In genomic region chr16:30997000-30997886, GRCh38 we compare ENCODE assay signal across 8 cellular contexts. TPM values are rescaled to one million over a fixed set of nuclear protein-coding genes. Genes with fewer than 3 reads are reported as not detected.
DNase-seq lines count a peak whose midpoint lies in the region; ATAC-seq and TF ChIP-seq lines count a peak whose summit lies in the region.

No MANE protein-coding gene starts in this region.

- no peaks in the 10 kb centered on the region for H3K27me3 ChIP-seq in prostate gland (replicated peaks; ENCODE audit: insufficient read depth)

- H3K27ac Mint-ChIP-seq in activated naive CD4-positive, alpha-beta T cell treated with anti-CD3 and anti-CD28 coated beads, Interleukin-2, amount 10 ng/mL, durations not matched to agents 7 days and 5 days = peak overlapping the region; percentile 20

- peak overlapping the region; percentile 36 to 38 for H3K27ac ChIP-seq in prostate gland

- H3K4me1 ChIP-seq in prostate gland (replicated peaks) = no peaks in the 10 kb centered on the region

- no peaks in the 10 kb centered on the region for H3K9me3 Mint-ChIP-seq in activated naive CD4-positive, alpha-beta T cell treated with anti-CD3 and anti-CD28 coated beads, Interleukin-2, amount 10 ng/mL, durations not matched to agents 7 days and 5 days

- DNase-seq in AG20443 (ENCODE audit: low spot score) = peak; percentile 98
- peak; percentile 56 for DNase-seq in SK-MEL-5 (ENCODE audit: low read depth, low spot score)
- peak; percentile 88 for DNase-seq in activated naive CD4-positive, alpha-beta T cell treated with anti-CD3 and anti-CD28 coated beads, Interleukin-2, amount 10 ng/mL, durations not matched to agents 7 days and 5 days
- peak; percentile 89 for DNase-seq in Right ventricle myocardium superior
- peak; percentile 68 for DNase-seq in prostate gland (ENCODE audit: low spot score)
- DNase-seq in ureter (ENCODE audit: low spot score) = peak; percentile 86

- peaks cover 17% of the 10 kb centered on the region for H3K4me1 Mint-ChIP-seq in activated naive CD4-positive, alpha-beta T cell treated with anti-CD3 and anti-CD28 coated beads, Interleukin-2, amount 10 ng/mL, durations not matched to agents 7 days and 5 days

- no peak for TF ChIP-seq POLR2A in prostate gland (IDR thresholded peaks at IDR 0.05)

- peak; percentile 73 for ATAC-seq in GM19324 (IDR thresholded peaks at IDR 0.05; ENCODE audit: low FRiP score, unreplicated experiment)
- ATAC-seq in HG03565 (IDR thresholded peaks at IDR 0.05; ENCODE audit: unreplicated experiment) = peak; percentile 59
- ATAC-seq in Right ventricle myocardium superior (ENCODE audit: poor library complexity) = peak; percentile 98

- in situ Hi-C loops in SK-MEL-5 (cut with HindIII; ENCODE audit: low pct_unique_long_range_greater_than_20kb, low sequenced_read_pairs) = no loop called here

- TF ChIP-seq CTCF in prostate gland (IDR thresholded peaks at IDR 0.05) = no peak

- CTCF ChIA-PET in activated naive CD4-positive, alpha-beta T cell treated with anti-CD3 and anti-CD28 coated beads, Interleukin-2, amount 10 ng/mL, durations not matched to agents 7 days and 5 days (lab: Charles Lee) = interaction anchor here (1.0 to 1.1 kb wide), 2 partner anchors 12 to 78 kb away, joined by 3 read pairs; partner anchors contain the start of gene HSD3B7

- H3K27me3 Mint-ChIP-seq in activated naive CD4-positive, alpha-beta T cell treated with anti-CD3 and anti-CD28 coated beads, Interleukin-2, amount 10 ng/mL, durations not matched to agents 7 days and 5 days = peaks cover 48% of the 10 kb centered on the region

- 10% methylated on average over 56 of the region's 61 CpGs for whole genome bisulfite sequencing in prostate gland

- no peaks in the 10 kb centered on the region for H3K9me3 ChIP-seq in prostate gland

- no peaks in the 10 kb centered on the region for H3K36me3 Mint-ChIP-seq in activated naive CD4-positive, alpha-beta T cell treated with anti-CD3 and anti-CD28 coated beads, Interleukin-2, amount 10 ng/mL, durations not matched to agents 7 days and 5 days

- peak overlapping the region; percentile 74 for H3K4me3 Mint-ChIP-seq in activated naive CD4-positive, alpha-beta T cell treated with anti-CD3 and anti-CD28 coated beads, Interleukin-2, amount 10 ng/mL, durations not matched to agents 7 days and 5 days

- no peaks in the 10 kb centered on the region for H3K36me3 ChIP-seq in prostate gland

- intact Hi-C loops in Right ventricle myocardium superior (cut with DNase I) = no loop called here
- intact Hi-C loops in prostate gland (cut with DNase I) = loop anchor here (5.0 kb wide), 1 partner anchor 35 kb away; the partner anchor contains the start of gene STX4

- peak overlapping the region; percentile 29 to 38 for H3K4me3 ChIP-seq in prostate gland

RNA-seq across cellular contexts. Expression of gene HSD3B7, which starts 12.2 kb away (rescaled TPM):
- 4.3 and 5.2 TPM in 2 replicates for total RNA-seq in SK-MEL-5 (2014; rRNA removed; shearing (Covaris generic))
- 6.6 and 7.7 TPM in 2 replicates for polyA plus RNA-seq in SK-MEL-5 (2015; cell fraction: cytosol; rRNA removed)
- polyA plus RNA-seq in SK-MEL-5 (2015; cell fraction: nucleus; rRNA removed) = 8.3 and 12.0 TPM in 2 replicates
- 6.7 TPM for total RNA-seq in Right ventricle myocardium superior
- 10 to 100 TPM; 10.3 to 10.7 TPM for total RNA-seq in prostate gland
- total RNA-seq in ureter = 14.8 TPM

RNA-seq across cellular contexts. Expression of gene STX1B, which starts 13.2 kb away (rescaled TPM):
- 0.13 TPM in 1 of 2 replicates, not detected in the other for total RNA-seq in SK-MEL-5 (2014; rRNA removed; shearing (Covaris generic))
- polyA plus RNA-seq in SK-MEL-5 (2015; cell fraction: cytosol; rRNA removed) = 0.27 TPM in 1 of 2 replicates, not detected in the other
- 0.26 TPM in 1 of 2 replicates, not detected in the other for polyA plus RNA-seq in SK-MEL-5 (2015; cell fraction: nucleus; rRNA removed)
- total RNA-seq in Right ventricle myocardium superior (0.48 TPM), prostate gland (under 1 TPM; 0.36 to 0.91 TPM), ureter (1.6 TPM)

RNA-seq across cellular contexts. Expression of gene STX4, which starts 36.1 kb away (rescaled TPM):
- 9.6 and 10.5 TPM in 2 replicates for total RNA-seq in SK-MEL-5 (2014; rRNA removed; shearing (Covaris generic))
- 14.8 and 16.1 TPM in 2 replicates for polyA plus RNA-seq in SK-MEL-5 (2015; cell fraction: cytosol; rRNA removed)
- polyA plus RNA-seq in SK-MEL-5 (2015; cell fraction: nucleus; rRNA removed) = 52.2 and 79.7 TPM in 2 replicates
- 39.5 TPM for total RNA-seq in Right ventricle myocardium superior
- total RNA-seq in prostate gland = 10 to 100 TPM; 40.7 to 51.7 TPM
- total RNA-seq in ureter = 55.0 TPM

RNA-seq across cellular contexts. Expression of gene SETD1A, which starts 39.7 kb away (rescaled TPM):
- total RNA-seq in SK-MEL-5 (2014; rRNA removed; shearing (Covaris generic)) = 1.8 and 4.0 TPM in 2 replicates
- 15.8 and 20.7 TPM in 2 replicates for polyA plus RNA-seq in SK-MEL-5 (2015; cell fraction: cytosol; rRNA removed)
- 23.1 and 30.8 TPM in 2 replicates for polyA plus RNA-seq in SK-MEL-5 (2015; cell fraction: nucleus; rRNA removed)
- total RNA-seq in Right ventricle myocardium superior = 6.9 TPM
- 10 to 100 TPM in 1 of 2 donors, 1 to 10 TPM in 1; 10.0 to 29.1 TPM for total RNA-seq in prostate gland
- 19.6 TPM for total RNA-seq in ureter

RNA-seq across cellular contexts. Expression of gene ORAI3, which starts 48.4 kb away (rescaled TPM):
- 35.2 and 43.9 TPM in 2 replicates for total RNA-seq in SK-MEL-5 (2014; rRNA removed; shearing (Covaris generic))
- 42.9 and 45.9 TPM in 2 replicates for polyA plus RNA-seq in SK-MEL-5 (2015; cell fraction: cytosol; rRNA removed)
- 14.5 and 15.9 TPM in 2 replicates for polyA plus RNA-seq in SK-MEL-5 (2015; cell fraction: nucleus; rRNA removed)
- total RNA-seq in Right ventricle myocardium superior (9.5 TPM), prostate gland (100 to 1,000 TPM in 1 of 2 donors, 10 to 100 TPM in 1; 74.6 to 114 TPM), ureter (25.9 TPM)

Comparison
In these comparisons a context has a peak if more than half of its experiments do, and no peak if none do; other contexts are left out.
1. Peak in every context shown above with its lines: DNase-seq, ATAC-seq, H3K4me3 ChIP-seq and H3K27ac ChIP-seq.